In the genomic region with DNA sequence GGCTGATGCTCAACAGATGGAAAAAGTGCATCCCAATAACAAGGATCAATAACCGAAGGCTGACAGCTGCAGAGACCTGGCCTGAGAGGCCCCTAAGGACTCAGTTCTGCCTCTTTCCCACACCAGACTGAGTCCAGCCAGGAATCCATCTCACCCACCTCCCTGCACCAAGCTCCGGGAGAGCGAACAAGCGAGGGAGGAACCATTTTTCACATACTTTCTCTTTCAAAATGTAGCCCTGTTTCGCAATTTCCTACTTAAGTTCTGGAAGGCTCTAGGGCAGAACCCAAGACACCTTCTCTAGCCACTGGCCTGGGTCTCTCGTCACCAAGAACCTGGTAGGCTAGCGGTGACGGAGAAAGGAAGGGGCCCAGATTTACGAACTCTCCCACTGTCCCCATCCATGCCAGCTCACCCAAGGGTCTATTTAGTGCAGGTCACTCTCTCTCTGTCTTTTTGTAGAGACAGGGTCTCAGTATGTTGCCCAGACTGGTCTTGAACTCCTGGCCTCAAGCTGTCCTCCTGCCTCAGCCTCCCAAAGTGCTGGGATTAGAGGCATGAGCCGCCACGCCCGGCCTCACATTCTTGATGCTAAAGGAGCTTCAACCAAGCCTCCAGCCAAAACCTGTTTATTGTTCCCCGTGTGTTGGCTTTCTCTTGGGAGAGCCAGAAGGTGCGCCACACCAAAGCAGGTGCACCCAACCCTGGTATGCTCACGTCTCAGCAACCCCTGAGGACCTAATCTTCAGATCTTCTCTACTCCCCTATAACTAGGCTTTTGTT, we compare ENCODE assay signal across 1 cellular context.
TF ChIP-seq lines count a peak whose summit lies in the region.

No MANE protein-coding gene starts in this region.

TF ChIP-seq in HepG2, 621 proteins besides CTCF, POLR2A, EP300 and RAD21:
- TF ChIP-seq, protein P1, sequence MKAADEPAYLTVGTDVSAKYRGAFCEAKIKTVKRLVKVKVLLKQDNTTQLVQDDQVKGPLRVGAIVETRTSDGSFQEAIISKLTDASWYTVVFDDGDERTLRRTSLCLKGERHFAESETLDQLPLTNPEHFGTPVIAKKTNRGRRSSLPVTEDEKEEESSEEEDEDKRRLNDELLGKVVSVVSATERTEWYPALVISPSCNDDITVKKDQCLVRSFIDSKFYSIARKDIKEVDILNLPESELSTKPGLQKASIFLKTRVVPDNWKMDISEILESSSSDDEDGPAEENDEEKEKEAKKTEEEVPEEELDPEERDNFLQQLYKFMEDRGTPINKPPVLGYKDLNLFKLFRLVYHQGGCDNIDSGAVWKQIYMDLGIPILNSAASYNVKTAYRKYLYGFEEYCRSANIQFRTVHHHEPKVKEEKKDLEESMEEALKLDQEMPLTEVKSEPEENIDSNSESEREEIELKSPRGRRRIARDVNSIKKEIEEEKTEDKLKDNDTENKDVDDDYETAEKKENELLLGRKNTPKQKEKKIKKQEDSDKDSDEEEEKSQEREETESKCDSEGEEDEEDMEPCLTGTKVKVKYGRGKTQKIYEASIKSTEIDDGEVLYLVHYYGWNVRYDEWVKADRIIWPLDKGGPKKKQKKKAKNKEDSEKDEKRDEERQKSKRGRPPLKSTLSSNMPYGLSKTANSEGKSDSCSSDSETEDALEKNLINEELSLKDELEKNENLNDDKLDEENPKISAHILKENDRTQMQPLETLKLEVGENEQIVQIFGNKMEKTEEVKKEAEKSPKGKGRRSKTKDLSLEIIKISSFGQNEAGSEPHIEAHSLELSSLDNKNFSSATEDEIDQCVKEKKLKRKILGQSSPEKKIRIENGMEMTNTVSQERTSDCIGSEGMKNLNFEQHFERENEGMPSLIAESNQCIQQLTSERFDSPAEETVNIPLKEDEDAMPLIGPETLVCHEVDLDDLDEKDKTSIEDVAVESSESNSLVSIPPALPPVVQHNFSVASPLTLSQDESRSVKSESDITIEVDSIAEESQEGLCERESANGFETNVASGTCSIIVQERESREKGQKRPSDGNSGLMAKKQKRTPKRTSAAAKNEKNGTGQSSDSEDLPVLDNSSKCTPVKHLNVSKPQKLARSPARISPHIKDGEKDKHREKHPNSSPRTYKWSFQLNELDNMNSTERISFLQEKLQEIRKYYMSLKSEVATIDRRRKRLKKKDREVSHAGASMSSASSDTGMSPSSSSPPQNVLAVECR (CRISPR knock-in tag; IDR thresholded peaks at IDR 0.05; ENCODE audit: borderline replicate concordance): no peak
- TF ChIP-seq ZFP36L1 (CRISPR knock-in tag; IDR thresholded peaks at IDR 0.05): no peak
- TF ChIP-seq, protein P2, sequence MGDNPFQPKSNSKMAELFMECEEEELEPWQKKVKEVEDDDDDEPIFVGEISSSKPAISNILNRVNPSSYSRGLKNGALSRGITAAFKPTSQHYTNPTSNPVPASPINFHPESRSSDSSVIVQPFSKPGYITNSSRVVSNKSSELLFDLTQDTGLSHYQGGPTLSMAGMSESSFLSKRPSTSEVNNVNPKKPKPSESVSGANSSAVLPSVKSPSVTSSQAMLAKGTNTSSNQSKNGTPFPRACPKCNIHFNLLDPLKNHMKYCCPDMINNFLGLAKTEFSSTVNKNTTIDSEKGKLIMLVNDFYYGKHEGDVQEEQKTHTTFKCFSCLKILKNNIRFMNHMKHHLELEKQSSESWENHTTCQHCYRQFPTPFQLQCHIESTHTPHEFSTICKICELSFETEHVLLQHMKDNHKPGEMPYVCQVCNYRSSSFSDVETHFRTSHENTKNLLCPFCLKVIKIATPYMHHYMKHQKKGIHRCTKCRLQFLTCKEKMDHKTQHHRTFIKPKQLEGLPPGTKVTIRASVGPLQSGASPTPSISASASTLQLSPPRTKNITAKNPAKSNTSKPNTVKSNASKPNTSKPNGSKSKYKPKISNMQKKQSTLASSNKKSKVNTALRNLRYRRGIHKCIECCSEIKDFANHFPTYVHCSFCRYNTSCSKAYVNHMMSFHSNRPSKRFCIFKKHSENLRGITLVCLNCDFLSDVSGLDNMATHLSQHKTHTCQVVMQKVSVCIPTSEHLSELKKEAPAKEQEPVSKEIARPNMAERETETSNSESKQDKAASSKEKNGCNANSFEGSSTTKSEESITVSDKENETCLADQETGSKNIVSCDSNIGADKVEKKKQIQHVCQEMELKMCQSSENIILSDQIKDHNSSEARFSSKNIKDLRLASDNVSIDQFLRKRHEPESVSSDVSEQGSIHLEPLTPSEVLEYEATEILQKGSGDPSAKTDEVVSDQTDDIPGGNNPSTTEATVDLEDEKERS (CRISPR knock-in tag; IDR thresholded peaks at IDR 0.05): no peak
- TF ChIP-seq, protein P3, sequence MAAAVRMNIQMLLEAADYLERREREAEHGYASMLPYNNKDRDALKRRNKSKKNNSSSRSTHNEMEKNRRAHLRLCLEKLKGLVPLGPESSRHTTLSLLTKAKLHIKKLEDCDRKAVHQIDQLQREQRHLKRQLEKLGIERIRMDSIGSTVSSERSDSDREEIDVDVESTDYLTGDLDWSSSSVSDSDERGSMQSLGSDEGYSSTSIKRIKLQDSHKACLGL (CRISPR knock-in tag; IDR thresholded peaks at IDR 0.05): no peak
- no peak for TF ChIP-seq PHF21A (CRISPR knock-in tag; IDR thresholded peaks at IDR 0.05)
- TF ChIP-seq SKI (IDR thresholded peaks at IDR 0.05; ENCODE audit: partially characterized antibody): no peak
- TF ChIP-seq, protein P4, sequence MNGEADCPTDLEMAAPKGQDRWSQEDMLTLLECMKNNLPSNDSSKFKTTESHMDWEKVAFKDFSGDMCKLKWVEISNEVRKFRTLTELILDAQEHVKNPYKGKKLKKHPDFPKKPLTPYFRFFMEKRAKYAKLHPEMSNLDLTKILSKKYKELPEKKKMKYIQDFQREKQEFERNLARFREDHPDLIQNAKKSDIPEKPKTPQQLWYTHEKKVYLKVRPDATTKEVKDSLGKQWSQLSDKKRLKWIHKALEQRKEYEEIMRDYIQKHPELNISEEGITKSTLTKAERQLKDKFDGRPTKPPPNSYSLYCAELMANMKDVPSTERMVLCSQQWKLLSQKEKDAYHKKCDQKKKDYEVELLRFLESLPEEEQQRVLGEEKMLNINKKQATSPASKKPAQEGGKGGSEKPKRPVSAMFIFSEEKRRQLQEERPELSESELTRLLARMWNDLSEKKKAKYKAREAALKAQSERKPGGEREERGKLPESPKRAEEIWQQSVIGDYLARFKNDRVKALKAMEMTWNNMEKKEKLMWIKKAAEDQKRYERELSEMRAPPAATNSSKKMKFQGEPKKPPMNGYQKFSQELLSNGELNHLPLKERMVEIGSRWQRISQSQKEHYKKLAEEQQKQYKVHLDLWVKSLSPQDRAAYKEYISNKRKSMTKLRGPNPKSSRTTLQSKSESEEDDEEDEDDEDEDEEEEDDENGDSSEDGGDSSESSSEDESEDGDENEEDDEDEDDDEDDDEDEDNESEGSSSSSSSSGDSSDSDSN (CRISPR knock-in tag; IDR thresholded peaks at IDR 0.05): no peak
- TF ChIP-seq TGIF2 (CRISPR knock-in tag; IDR thresholded peaks at IDR 0.05): no peak
- TF ChIP-seq MAFG (CRISPR knock-in tag; IDR thresholded peaks at IDR 0.05): no peak
- TF ChIP-seq, protein P5, sequence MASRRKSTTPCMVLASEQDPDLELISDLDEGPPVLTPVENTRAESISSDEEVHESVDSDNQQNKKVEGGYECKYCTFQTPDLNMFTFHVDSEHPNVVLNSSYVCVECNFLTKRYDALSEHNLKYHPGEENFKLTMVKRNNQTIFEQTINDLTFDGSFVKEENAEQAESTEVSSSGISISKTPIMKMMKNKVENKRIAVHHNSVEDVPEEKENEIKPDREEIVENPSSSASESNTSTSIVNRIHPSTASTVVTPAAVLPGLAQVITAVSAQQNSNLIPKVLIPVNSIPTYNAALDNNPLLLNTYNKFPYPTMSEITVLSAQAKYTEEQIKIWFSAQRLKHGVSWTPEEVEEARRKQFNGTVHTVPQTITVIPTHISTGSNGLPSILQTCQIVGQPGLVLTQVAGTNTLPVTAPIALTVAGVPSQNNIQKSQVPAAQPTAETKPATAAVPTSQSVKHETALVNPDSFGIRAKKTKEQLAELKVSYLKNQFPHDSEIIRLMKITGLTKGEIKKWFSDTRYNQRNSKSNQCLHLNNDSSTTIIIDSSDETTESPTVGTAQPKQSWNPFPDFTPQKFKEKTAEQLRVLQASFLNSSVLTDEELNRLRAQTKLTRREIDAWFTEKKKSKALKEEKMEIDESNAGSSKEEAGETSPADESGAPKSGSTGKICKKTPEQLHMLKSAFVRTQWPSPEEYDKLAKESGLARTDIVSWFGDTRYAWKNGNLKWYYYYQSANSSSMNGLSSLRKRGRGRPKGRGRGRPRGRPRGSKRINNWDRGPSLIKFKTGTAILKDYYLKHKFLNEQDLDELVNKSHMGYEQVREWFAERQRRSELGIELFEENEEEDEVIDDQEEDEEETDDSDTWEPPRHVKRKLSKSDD (CRISPR knock-in tag; IDR thresholded peaks at IDR 0.05; ENCODE audit: low read depth): no peak
- no peak for TF ChIP-seq SIX1 (CRISPR knock-in tag; IDR thresholded peaks at IDR 0.05; ENCODE audit: borderline replicate concordance)
- no peak for TF ChIP-seq ZFYVE20 (CRISPR knock-in tag; IDR thresholded peaks at IDR 0.05; ENCODE audit: borderline replicate concordance, low read depth)
- TF ChIP-seq FOSL2 (CRISPR knock-in tag; IDR thresholded peaks at IDR 0.05): no peak
- no peak for TF ChIP-seq PHF8 (CRISPR knock-in tag; IDR thresholded peaks at IDR 0.05)
- TF ChIP-seq CCDC6 (CRISPR knock-in tag; IDR thresholded peaks at IDR 0.05): no peak
- no peak for TF ChIP-seq IKZF1 (IDR thresholded peaks at IDR 0.05)
- TF ChIP-seq ZZZ3 (CRISPR knock-in tag; IDR thresholded peaks at IDR 0.05; ENCODE audit: borderline replicate concordance): no peak
- no peak for TF ChIP-seq ZNF766 (CRISPR knock-in tag; IDR thresholded peaks at IDR 0.05; ENCODE audit: borderline replicate concordance)
- no peak for TF ChIP-seq SNRNP70 (IDR thresholded peaks at IDR 0.05; ENCODE audit: low read depth, low read length)
TF ChIP-seq in HepG2: peak in this region for 0.
